Comparison of ENCODE assay signal across 34 cellular contexts in the genomic region with DNA sequence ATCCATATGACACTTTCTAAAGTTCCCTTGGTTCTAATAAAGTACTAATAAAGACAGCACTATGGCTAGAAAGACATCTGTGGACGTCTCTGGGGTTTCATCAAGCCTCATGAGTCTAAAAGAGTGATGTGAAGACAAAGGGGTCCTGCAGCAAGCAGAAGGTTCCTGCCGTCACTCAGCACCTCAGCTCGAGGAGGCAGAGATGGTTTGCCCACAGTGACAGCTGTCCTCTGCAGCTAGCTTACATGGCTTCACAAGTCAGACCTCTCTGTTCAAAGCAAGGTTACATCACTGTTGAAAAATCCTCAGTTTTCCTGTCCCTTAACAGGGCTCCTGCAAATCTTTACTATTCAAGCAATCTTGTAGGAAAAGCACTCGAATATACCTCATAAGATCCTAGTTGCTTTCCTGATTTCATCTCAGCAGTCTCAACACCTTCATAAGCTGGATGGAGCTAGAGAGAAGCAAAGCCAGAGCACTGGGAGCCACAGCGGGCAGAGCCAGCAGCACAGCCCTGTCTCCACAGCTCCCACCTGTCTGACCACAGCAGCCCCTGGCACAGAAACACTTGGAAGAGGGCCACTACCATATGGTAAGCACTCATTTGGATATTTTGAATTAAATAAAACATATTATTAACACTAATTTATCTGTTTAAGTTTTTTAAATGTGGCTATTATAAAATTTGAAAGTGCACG.
"Had no signal": no experiment of that assay in that cellular context is flagged by ENCODE, and none has a peak within 500 bp of the region (broad histone marks: within the 10 kb centered on the region; RNA-seq: fewer than 3 reads in every experiment).

No MANE protein-coding gene starts in this region.

- H3K4me1 Mint-ChIP-seq: activated B cell treated with CpG ODN at 0.5 μM for 24 hours had no signal

- H3K27ac Mint-ChIP-seq: activated B cell treated with CpG ODN at 0.5 μM for 24 hours; activated CD4-positive, alpha-beta memory T cell treated with anti-CD3 and anti-CD28 coated beads for 36 hours; activated naive CD4-positive, alpha-beta T cell treated with anti-CD3 and anti-CD28 coated beads for 36 hours; activated naive CD8-positive, alpha-beta T cell; activated naive CD8-positive, alpha-beta T cell treated with anti-CD3 and anti-CD28 coated beads, Interleukin-2, amount 50 U/mL, for 24 hours; activated T-helper 1 cell treated with anti-CD3 and anti-CD28 coated beads, Interleukin-12 subunit alpha, Interleukin-12 subunit beta, Interleukin-2, Interleukin-4 antibody, amounts not matched to agents 30 ng/mL and 10 ng/mL and 1 ng/mL, durations not matched to agents 14 hours and 24 hours and 36 hours; brain had no signal

- H3K27ac ChIP-seq: VCaP had no signal

- H3K36me3 Mint-ChIP-seq: brain had no signal

- DNase-seq: activated B cell treated with CpG ODN at 0.5 μM for 24 hours; activated CD4-positive, alpha-beta memory T cell treated with anti-CD3 and anti-CD28 coated beads for 36 hours; activated CD4-positive, alpha-beta T cell treated with anti-CD3 and anti-CD28 coated beads for 4 hours; activated CD4-positive, alpha-beta T cell treated with anti-CD3 and anti-CD28 coated beads, Interleukin-2, amount 50 U/mL, for 1 hour; activated CD4-positive, CD25-positive, alpha-beta regulatory T cell treated with anti-CD3 and anti-CD28 coated beads, Interleukin-2, amount 50 U/mL, for 72 hours; activated CD8-positive, alpha-beta memory T cell treated with anti-CD3 and anti-CD28 coated beads, Interleukin-2, amount 50 U/mL, for 4 hours; activated gamma-delta T cell treated with Interleukin-2 at 50 U/mL for 16 hours; activated naive CD4-positive, alpha-beta T cell treated with anti-CD3 and anti-CD28 coated beads for 36 hours; activated naive CD8-positive, alpha-beta T cell treated with anti-CD3 and anti-CD28 coated beads, Interleukin-2, amount 50 U/mL, for 24 hours; activated T-cell treated with anti-CD3 and anti-CD28 coated beads for 4 hours; activated T-cell treated with anti-CD3 and anti-CD28 coated beads, Interleukin-2, amount 50 U/mL, for 4 hours; anterior cingulate cortex; central memory CD4-positive, alpha-beta T cell; Karpas-422; MM.1S; MV-4-11; NCI-H1092; NCI-H1436 treated with DMSO at 0.1 percent for 48 hours; NCI-H1694 treated with DMSO at 0.1 percent for 48 hours; NCI-H2029 treated with DMSO at 0.1 percent for 48 hours; NCI-H2107; NCI-H2171; NCI-H510A; NCI-H526; NCI-H774; SW 1271; T-helper 1 cell; T-helper 2 cell; T-helper 9 cell had no signal

- H3K27me3 Mint-ChIP-seq: activated B cell treated with CpG ODN at 0.5 μM for 24 hours; activated CD4-positive, alpha-beta memory T cell treated with anti-CD3 and anti-CD28 coated beads for 36 hours; activated naive CD8-positive, alpha-beta T cell treated with anti-CD3 and anti-CD28 coated beads, Interleukin-2, amount 50 U/mL, for 24 hours; brain had no signal

- ATAC-seq: activated naive CD8-positive, alpha-beta T cell treated with anti-CD3 and anti-CD28 coated beads, Interleukin-2, amount 50 U/mL, for 24 hours; activated T-cell treated with anti-CD3 and anti-CD28 coated beads, Interleukin-2, amount 50 U/mL, for 4 hours; Panc1 had no signal

- H3K4me3 Mint-ChIP-seq: activated B cell treated with CpG ODN at 0.5 μM for 24 hours; activated CD4-positive, alpha-beta memory T cell treated with anti-CD3 and anti-CD28 coated beads for 36 hours; activated naive CD4-positive, alpha-beta T cell treated with anti-CD3 and anti-CD28 coated beads for 36 hours; activated naive CD8-positive, alpha-beta T cell; activated naive CD8-positive, alpha-beta T cell treated with anti-CD3 and anti-CD28 coated beads, Interleukin-2, amount 50 U/mL, for 24 hours; activated T-cell treated with anti-CD3 and anti-CD28 coated beads, Interleukin-2, amount 50 U/mL, for 4 hours; activated T-helper 1 cell treated with anti-CD3 and anti-CD28 coated beads, Interleukin-12 subunit alpha, Interleukin-12 subunit beta, Interleukin-2, Interleukin-4 antibody, amounts not matched to agents 30 ng/mL and 10 ng/mL and 1 ng/mL, durations not matched to agents 14 hours and 24 hours and 36 hours; brain had no signal
